ENCODE assay signal across 21 cellular contexts in the genomic region with DNA sequence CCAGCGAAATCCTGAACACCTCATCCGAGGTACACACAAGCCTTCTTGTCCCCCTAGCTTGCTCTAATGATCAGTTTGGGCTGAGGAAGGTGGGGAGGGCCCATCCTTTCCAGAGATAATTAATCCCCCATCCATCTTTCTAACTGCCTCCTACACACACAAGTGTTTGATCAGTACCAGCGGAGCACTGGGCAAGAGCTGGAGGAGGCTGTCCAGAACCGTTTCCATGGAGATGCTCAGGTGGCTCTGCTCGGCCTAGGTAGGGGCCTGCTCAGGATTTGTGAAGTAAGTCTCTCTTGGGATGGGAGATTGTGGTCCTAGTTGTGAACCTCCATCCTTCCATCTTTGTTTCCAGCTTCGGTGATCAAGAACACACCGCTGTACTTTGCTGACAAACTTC. TPM values are rescaled to one million over a fixed set of nuclear protein-coding genes. Genes with fewer than 3 reads are reported as not detected.
"Had no signal": no experiment of that assay in that cellular context is flagged by ENCODE, and none has a peak within 500 bp of the region (broad histone marks: within the 10 kb centered on the region; RNA-seq: fewer than 3 reads in every experiment).

No MANE protein-coding gene starts in this region.

- H3K36me3 ChIP-seq: colonic mucosa, esophagus muscularis mucosa, ovary, right atrium auricular region, thyroid gland, upper lobe of right lung, WERI-Rb-1 had no signal

- H3K36me3 Mint-ChIP-seq: activated naive CD4-positive, alpha-beta T cell treated with anti-CD3 and anti-CD28 coated beads, Interleukin-2, amount 10 ng/mL, durations not matched to agents 7 days and 5 days; memory B cell; natural killer cell treated with Interleukin-12 subunit alpha and Interleukin-12 subunit beta and Interleukin-15 and Interleukin-18, amount 100 ng/mL, for 72 hours had no signal

- H3K27ac Mint-ChIP-seq: activated naive CD4-positive, alpha-beta T cell treated with anti-CD3 and anti-CD28 coated beads, Interleukin-2, amount 10 ng/mL, durations not matched to agents 7 days and 5 days; effector memory CD8-positive, alpha-beta T cell; memory B cell; stimulated activated naive CD8-positive, alpha-beta T cell treated with anti-CD3 and anti-CD28 coated beads, Interleukin-15, Interleukin-2, amounts not matched to agents 100 ng/mL and 50 ng/mL, for 24 hours had no signal

- H3K27ac ChIP-seq: colonic mucosa, dorsolateral prefrontal cortex, esophagus muscularis mucosa, ovary, psoas muscle, right atrium auricular region, thyroid gland, upper lobe of right lung, WERI-Rb-1 had no signal

- H3K27me3 ChIP-seq: colonic mucosa, dorsolateral prefrontal cortex, esophagus muscularis mucosa, ovary, right atrium auricular region, thyroid gland, upper lobe of right lung had no signal

- H3K4me3 Mint-ChIP-seq: activated naive CD4-positive, alpha-beta T cell treated with anti-CD3 and anti-CD28 coated beads, Interleukin-2, amount 10 ng/mL, durations not matched to agents 7 days and 5 days; effector memory CD8-positive, alpha-beta T cell; memory B cell; natural killer cell treated with Interleukin-12 subunit alpha and Interleukin-12 subunit beta and Interleukin-15 and Interleukin-18, amount 100 ng/mL, for 72 hours; stimulated activated naive CD8-positive, alpha-beta T cell treated with anti-CD3 and anti-CD28 coated beads, Interleukin-15, Interleukin-2, amounts not matched to agents 100 ng/mL and 50 ng/mL, for 24 hours had no signal

- H3K9me3 Mint-ChIP-seq: activated naive CD4-positive, alpha-beta T cell treated with anti-CD3 and anti-CD28 coated beads, Interleukin-2, amount 10 ng/mL, durations not matched to agents 7 days and 5 days; effector memory CD8-positive, alpha-beta T cell; memory B cell; natural killer cell treated with Interleukin-12 subunit alpha and Interleukin-12 subunit beta and Interleukin-15 and Interleukin-18, amount 100 ng/mL, for 72 hours; stimulated activated naive CD8-positive, alpha-beta T cell treated with anti-CD3 and anti-CD28 coated beads, Interleukin-15, Interleukin-2, amounts not matched to agents 100 ng/mL and 50 ng/mL, for 24 hours had no signal

- ATAC-seq: effector memory CD8-positive, alpha-beta T cell; natural killer cell treated with Interleukin-12 subunit alpha and Interleukin-12 subunit beta and Interleukin-15 and Interleukin-18, amount 100 ng/mL, for 72 hours; psoas muscle; upper lobe of right lung had no signal

- H3K27me3 Mint-ChIP-seq: effector memory CD8-positive, alpha-beta T cell; memory B cell; natural killer cell treated with Interleukin-12 subunit alpha and Interleukin-12 subunit beta and Interleukin-15 and Interleukin-18, amount 100 ng/mL, for 72 hours; stimulated activated naive CD8-positive, alpha-beta T cell treated with anti-CD3 and anti-CD28 coated beads, Interleukin-15, Interleukin-2, amounts not matched to agents 100 ng/mL and 50 ng/mL, for 24 hours had no signal

- DNase-seq: activated CD8-positive, alpha-beta memory T cell treated with anti-CD3 and anti-CD28 coated beads, Interleukin-2, amount 50 U/mL, for 48 hours; activated effector memory CD4-positive, alpha-beta T cell treated with anti-CD3 and anti-CD28 coated beads, Interleukin-2, amount 50 U/mL, for 16 hours; activated naive CD4-positive, alpha-beta T cell treated with anti-CD3 and anti-CD28 coated beads, Interleukin-2, amount 10 ng/mL, durations not matched to agents 7 days and 5 days; activated T-cell treated with anti-CD3 and anti-CD28 coated beads, Interleukin-2, amount 50 U/mL, for 48 hours; amygdala; colonic mucosa; dorsolateral prefrontal cortex; effector memory CD8-positive, alpha-beta T cell; hypothalamus; ovary; psoas muscle; stimulated activated CD4-positive, alpha-beta T cell treated with anti-CD3 and anti-CD28 coated beads, Interleukin-4, amount 100 ng/mL, for 24 hours; substantia nigra; thyroid gland; upper lobe of right lung; WERI-Rb-1 had no signal

- H3K4me1 Mint-ChIP-seq: memory B cell had no signal

- H3K4me1 ChIP-seq: colonic mucosa, esophagus muscularis mucosa, psoas muscle, right atrium auricular region, upper lobe of right lung had no signal

- H3K4me3 ChIP-seq: colonic mucosa, dorsolateral prefrontal cortex, esophagus muscularis mucosa, ovary, psoas muscle, right atrium auricular region, thyroid gland, upper lobe of right lung had no signal

- H3K9me3 ChIP-seq: colonic mucosa, esophagus muscularis mucosa, ovary, psoas muscle, right atrium auricular region, thyroid gland, upper lobe of right lung had no signal

RNA-seq across cellular contexts. Expression of a gene that starts 5.8 kb away (rescaled TPM):
- total RNA-seq: natural killer cell treated with Interleukin-12 subunit alpha and Interleukin-12 subunit beta and Interleukin-15 and Interleukin-18, amount 100 ng/mL, for 72 hours; psoas muscle had no signal
